In the genomic region with DNA sequence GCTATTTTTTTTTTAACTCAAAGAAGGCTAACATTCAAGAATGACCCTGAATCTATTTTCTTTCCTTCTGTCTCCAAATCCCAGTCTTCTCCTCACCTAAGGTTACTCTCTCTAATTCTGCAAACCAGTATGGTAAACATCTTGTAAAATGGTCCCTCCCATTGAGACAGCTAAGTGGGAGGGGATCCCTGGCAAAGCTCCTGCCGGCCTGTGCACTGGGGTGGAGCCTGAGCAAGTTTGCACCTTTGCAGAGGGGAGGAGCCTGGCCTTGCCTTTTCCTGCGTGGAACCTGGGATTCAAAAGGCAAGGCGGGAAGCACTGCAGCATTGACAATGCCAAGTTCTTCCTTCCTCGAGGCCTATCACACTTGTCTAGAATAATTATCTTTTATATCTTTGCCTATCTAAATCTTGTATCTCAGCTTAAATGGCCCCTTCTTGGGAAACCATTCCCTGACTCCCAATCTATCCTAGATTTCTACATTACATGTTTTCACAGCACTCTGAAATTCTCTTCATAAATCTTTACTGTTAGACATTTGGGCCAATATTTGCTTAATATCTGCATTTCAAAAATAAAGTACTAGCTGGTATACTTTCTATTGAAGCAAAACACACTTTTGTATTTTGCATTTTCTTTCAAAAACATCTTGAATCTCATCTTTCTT, we compare ENCODE assay signal across 1 cellular context.
TF ChIP-seq lines count a peak whose summit lies in the region.

No MANE protein-coding gene starts in this region.

TF ChIP-seq in HCT116, 20 proteins besides CTCF, POLR2A, EP300 and RAD21 (continued from another document):
- TF ChIP-seq EGR1 (IDR thresholded peaks at IDR 0.05; ENCODE audit: low read depth) = no peak
